ENCODE assay signal across 8 cellular contexts in genomic region chr15:88904808-88905327, GRCh38. TPM values are rescaled to one million over a fixed set of nuclear protein-coding genes. Genes with fewer than 3 reads are reported as not detected.
DNase-seq lines count a peak whose midpoint lies in the region; ATAC-seq and TF ChIP-seq lines count a peak whose summit lies in the region.

No MANE protein-coding gene starts in this region.

- TF ChIP-seq EP300 in upper lobe of left lung (IDR thresholded peaks at IDR 0.05), result no peak

- peaks cover 10% of the 10 kb centered on the region for H3K36me3 Mint-ChIP-seq in IgD-negative memory B cell

- ATAC-seq in GM21390 (IDR thresholded peaks at IDR 0.05; ENCODE audit: unreplicated experiment) (peak; percentile 88), upper lobe of left lung (ENCODE audit: low FRiP score in 2 of 2) (peak; percentile 77 to 91)

- H3K4me1 Mint-ChIP-seq in IgD-negative memory B cell, result peaks cover 6 to 16% (median 14%) of the 10 kb centered on the region in 3 donors

- intact Hi-C loops in posterior cingulate gyrus (cut with DNase I), result loop anchor here (2.0 to 5.0 kb wide), 4 partner anchors 46 to 272 kb away; no protein-coding TSS in a partner anchor

- peak; percentile 83 for DNase-seq in D341Med (ENCODE audit: low spot score)
- peak; percentile 80 to 83 for DNase-seq in SJSA1 (ENCODE audit: low read depth in 1 of 2, low spot score in 2 of 2)
- peak; percentile 97 for DNase-seq in activated effector memory CD4-positive, alpha-beta T cell treated with anti-CD3 and anti-CD28 coated beads, Interleukin-2, amount 50 U/mL, for 16 hours
- peak; percentile 78 for DNase-seq in globus pallidus (ENCODE audit: low spot score)
- DNase-seq in posterior cingulate gyrus, result peak; percentile 74 to 97 (median 90)
- peak in 1 of 2 donors; percentile 76 for DNase-seq in upper lobe of left lung

- WGBS in upper lobe of left lung, 2 donors, result 30 to 46% methylated on average over 7 to 9 of the region's 9 CpGs

- H3K36me3 ChIP-seq in SJSA1, result peaks cover 83% of the 10 kb centered on the region
- H3K36me3 ChIP-seq in upper lobe of left lung, result peaks cover 0 to 78% (median 24%) of the 10 kb centered on the region in 4 donors

- H3K9me3 Mint-ChIP-seq in IgD-negative memory B cell, result no peaks in the 10 kb centered on the region

- peak; percentile 92 to 96 (median 94) for TF ChIP-seq CTCF in upper lobe of left lung (IDR thresholded peaks at IDR 0.05)

- H3K4me3 Mint-ChIP-seq in IgD-negative memory B cell, result no peak overlapping the region

- H3K9me3 ChIP-seq in SJSA1 (replicated peaks) (no peaks in the 10 kb centered on the region), upper lobe of left lung (no peaks in the 10 kb centered on the region)

- H3K27ac Mint-ChIP-seq in IgD-negative memory B cell, result peak overlapping the region in 2 of 3 donors; percentile 10 to 46

- no peak overlapping the region for H3K4me3 ChIP-seq in SJSA1
- no peak overlapping the region for H3K4me3 ChIP-seq in upper lobe of left lung

- TF ChIP-seq POLR2A in upper lobe of left lung (IDR thresholded peaks at IDR 0.05), result no peak

- no peaks in the 10 kb centered on the region for H3K27me3 ChIP-seq in SJSA1 (replicated peaks)
- H3K27me3 ChIP-seq in upper lobe of left lung, result no peaks in the 10 kb centered on the region

- H3K27ac ChIP-seq in SJSA1 (no peak overlapping the region), upper lobe of left lung (no peak overlapping the region)

- no peaks in the 10 kb centered on the region for H3K27me3 Mint-ChIP-seq in IgD-negative memory B cell

- H3K4me1 ChIP-seq in SJSA1 (replicated peaks) (peaks cover 17% of the 10 kb centered on the region), upper lobe of left lung (peaks cover 4 to 15% (median 7%) of the 10 kb centered on the region in 4 donors)

RNA-seq across cellular contexts. Expression of gene MFGE8, which starts 8.3 kb away (rescaled TPM):
- 4.8 TPM for polyA plus RNA-seq in IgD-negative memory B cell
- total RNA-seq in SJSA1 (2014; rRNA removed; shearing (Covaris generic)), result 149 and 151 TPM in 2 replicates
- 100 to 1,000 TPM in 5 of 6 donors, 10 to 100 TPM in 1; 87.8 to 423 (median 144) TPM for total RNA-seq in upper lobe of left lung

RNA-seq across cellular contexts. Expression of gene HAPLN3, which starts 9.5 kb away (rescaled TPM):
- polyA plus RNA-seq in IgD-negative memory B cell, result 1.2 TPM
- total RNA-seq in SJSA1 (2014; rRNA removed; shearing (Covaris generic)), result 11.9 and 19.9 TPM in 2 replicates
- 10 to 100 TPM in 1 of 6 donors, 1 to 10 TPM in 5; 1.7 to 23.0 (median 4.6) TPM for total RNA-seq in upper lobe of left lung
